Comparison of ENCODE assay signal across 13 cellular contexts in genomic region chr20:43945391-43946205, GRCh38. TPM values are rescaled to one million over a fixed set of nuclear protein-coding genes. Genes with fewer than 3 reads are reported as not detected.
DNase-seq lines count a peak whose midpoint lies in the region; ATAC-seq and TF ChIP-seq lines count a peak whose summit lies in the region.
"Had no signal": no experiment of that assay in that cellular context is flagged by ENCODE, and none has a peak within 500 bp of the region (broad histone marks: within the 10 kb centered on the region; RNA-seq: fewer than 3 reads in every experiment).

No MANE protein-coding gene starts in this region.

- H3K4me3 ChIP-seq in CD8-positive, alpha-beta T cell (ENCODE audit: low read depth, low read length): no peak overlapping the region
- H3K4me3 ChIP-seq in KMS-11 (IDR thresholded peaks at IDR 0.05; ENCODE audit: insufficient read depth, low read depth, low read length): no peak overlapping the region
- H3K4me3 ChIP-seq in neuronal stem cell (ENCODE audit: low read length in 2 of 2): no peak overlapping the region
- H3K4me3 ChIP-seq in Caco-2 (ENCODE audit: low read depth, low read length): no peak overlapping the region
- H3K4me3 ChIP-seq: K562 had no signal

- H3K18ac ChIP-seq in neuronal stem cell (ENCODE audit: low read length): peak overlapping the region; percentile 67

- no CpG with 5 or more reads among the region's 24 CpGs for WGBS in neuronal stem cell (ENCODE audit: extremely low coverage in 2 of 2, insufficient read length in 2 of 2, insufficient replicate concordance in 1 of 2), 2 donors

- intact Hi-C loops in CD8-positive, alpha-beta T cell (cut with DNase I, micrococcal nuclease): no loop called here
- intact Hi-C loops in Caco-2 (cut with micrococcal nuclease; ENCODE audit: unreplicated experiment): no loop called here

- H3K36me3 ChIP-seq in CD8-positive, alpha-beta T cell (ENCODE audit: insufficient read depth, low read length): no peaks in the 10 kb centered on the region
- H3K36me3 ChIP-seq in KMS-11 (ENCODE audit: insufficient read depth): no peaks in the 10 kb centered on the region
- H3K36me3 ChIP-seq in neuronal stem cell (replicated peaks in 1 of 2; ENCODE audit: control insufficient read depth in 2 of 2, insufficient read depth in 2 of 2, low read length in 2 of 2): no peaks in the 10 kb centered on the region
- no peaks in the 10 kb centered on the region for H3K36me3 ChIP-seq in Caco-2 (ENCODE audit: control insufficient read depth, insufficient read depth, low read length)
- H3K36me3 ChIP-seq: BE2C had no signal

- H3K27ac Mint-ChIP-seq in CD8-positive, alpha-beta T cell: no peak overlapping the region
- H3K27ac Mint-ChIP-seq in brain (peak overlapping the region in 4 of 5 experiments; percentile 60 to 88 (median 72)), Caco-2 (ENCODE audit: unreplicated experiment) (no peak overlapping the region)

- peak overlapping the region; percentile 35 for H3K4me3 Mint-ChIP-seq in CD8-positive, alpha-beta T cell
- H3K4me3 Mint-ChIP-seq in brain (no peak overlapping the region), Caco-2 (ENCODE audit: unreplicated experiment) (no peak overlapping the region)

- H3K79me1 ChIP-seq in neuronal stem cell (ENCODE audit: low read depth, low read length): no peaks in the 10 kb centered on the region

- peaks cover 68% of the 10 kb centered on the region for H3K4me1 ChIP-seq in CD8-positive, alpha-beta T cell (ENCODE audit: insufficient read depth, low read length)
- H3K4me1 ChIP-seq in KMS-11 (ENCODE audit: low read depth, poor library complexity, severe bottlenecking) (peaks cover 100% of the 10 kb centered on the region), neuronal stem cell (ENCODE audit: control insufficient read depth in 2 of 2, insufficient read depth in 1 of 2, low read depth in 1 of 2, low read length in 2 of 2) (peaks cover 0 to 5% of the 10 kb centered on the region in 2 donors), Caco-2 (no peaks in the 10 kb centered on the region)

- no peaks in the 10 kb centered on the region for H4K20me1 ChIP-seq in KMS-11 (ENCODE audit: insufficient read depth)

- H3K36me3 Mint-ChIP-seq in CD8-positive, alpha-beta T cell: no peaks in the 10 kb centered on the region
- no peaks in the 10 kb centered on the region for H3K36me3 Mint-ChIP-seq in brain
- no peaks in the 10 kb centered on the region for H3K36me3 Mint-ChIP-seq in Caco-2 (ENCODE audit: insufficient read depth, unreplicated experiment)

- no peak overlapping the region for H2BK15ac ChIP-seq in neuronal stem cell (ENCODE audit: low read length)

- no peak overlapping the region for H2BK12ac ChIP-seq in neuronal stem cell (ENCODE audit: low read length)

- H3K23ac ChIP-seq in neuronal stem cell (ENCODE audit: low read depth, low read length, poor library complexity): no peak overlapping the region

- no peak overlapping the region for H2BK120ac ChIP-seq in neuronal stem cell (ENCODE audit: low read depth, low read length)

- no peaks in the 10 kb centered on the region for H3K9me3 ChIP-seq in CD8-positive, alpha-beta T cell (ENCODE audit: low read length)
- H3K9me3 ChIP-seq in neuronal stem cell (replicated peaks in 1 of 2; ENCODE audit: control insufficient read depth in 2 of 2, insufficient read depth in 1 of 2, low read depth in 1 of 2, low read length in 2 of 2) (no peaks in the 10 kb centered on the region), Caco-2 (no peaks in the 10 kb centered on the region)
- H3K9me3 ChIP-seq: BE2C had no signal

- no peak overlapping the region for H3K27ac ChIP-seq in CD8-positive, alpha-beta T cell (ENCODE audit: low read depth, low read length)
- H3K27ac ChIP-seq in KMS-11 (no peak overlapping the region), neuronal stem cell (replicated peaks; ENCODE audit: low read length) (no peak overlapping the region)

- no peak for DNase-seq in CD8-positive, alpha-beta T cell
- no peak for DNase-seq in neuronal stem cell (ENCODE audit: low spot score)
- no peak for DNase-seq in NCI-H2171 (lab: John Stamatoyannopoulos, UW)
- DNase-seq in Caco-2: no peak
- DNase-seq: BE2C, NCI-H1105, NCI-H1694 treated with DMSO at 0.1 percent for 48 hours, NCI-H2171 treated with DMSO at 0.1 percent for 48 hours, SHP77 treated with DMSO at 0.1 percent for 48 hours had no signal

- H4K8ac ChIP-seq in neuronal stem cell (ENCODE audit: low read depth, low read length): no peak overlapping the region

- H3K4me2 ChIP-seq in KMS-11: peak overlapping the region; percentile 2; the same call in 1 of the 2 replicates
- no peak overlapping the region for H3K4me2 ChIP-seq in neuronal stem cell (ENCODE audit: insufficient read depth, low read length, poor library complexity, severe bottlenecking)

- H3K9me3 Mint-ChIP-seq in CD8-positive, alpha-beta T cell: no peaks in the 10 kb centered on the region
- H3K9me3 Mint-ChIP-seq in brain: no peaks in the 10 kb centered on the region
- no peaks in the 10 kb centered on the region for H3K9me3 Mint-ChIP-seq in Caco-2 (ENCODE audit: unreplicated experiment)

- H3K4ac ChIP-seq in neuronal stem cell (ENCODE audit: low read length): no peak overlapping the region

- no peak overlapping the region for H2AK5ac ChIP-seq in neuronal stem cell (ENCODE audit: low read depth, low read length)

- H3K27me3 ChIP-seq in CD8-positive, alpha-beta T cell (ENCODE audit: insufficient read depth, low read length): no peaks in the 10 kb centered on the region
- H3K27me3 ChIP-seq in KMS-11 (ENCODE audit: insufficient read depth, low read depth) (no peaks in the 10 kb centered on the region), neuronal stem cell (ENCODE audit: control insufficient read depth in 3 of 3, insufficient read depth in 3 of 3, low read depth in 1 of 3, low read length in 3 of 3) (peaks cover 0 to under 1% (median 0%) of the 10 kb centered on the region in 3 experiments), Caco-2 (replicated peaks; ENCODE audit: control insufficient read depth, insufficient read depth, low read length) (peaks cover under 1% of the 10 kb centered on the region; the same call in 1 of the 2 replicates)
- H3K27me3 ChIP-seq: BE2C had no signal

- peaks cover 89% of the 10 kb centered on the region for H3K4me1 Mint-ChIP-seq in CD8-positive, alpha-beta T cell (ENCODE audit: low read depth)
- H3K4me1 Mint-ChIP-seq in brain: peaks cover 71% of the 10 kb centered on the region
- H3K4me1 Mint-ChIP-seq in Caco-2 (ENCODE audit: low read depth, unreplicated experiment): no peaks in the 10 kb centered on the region

- no peak overlapping the region for H3K9ac ChIP-seq in KMS-11
- H3K9ac ChIP-seq in neuronal stem cell (ENCODE audit: low read depth, low read length, poor library complexity): no peak overlapping the region

- CTCF ChIA-PET in CD8-positive, alpha-beta T cell (lab: Charles Lee): interaction anchor here (1.0 to 1.1 kb wide), 2 partner anchors 9 to 196 kb away, joined by 3 read pairs; no protein-coding TSS in a partner anchor
- CTCF ChIA-PET in Caco-2 (lab: Charles Lee): no interaction called here

- no peak overlapping the region for H4K91ac ChIP-seq in neuronal stem cell (ENCODE audit: low read depth, low read length, poor library complexity)

- H3K27me3 Mint-ChIP-seq in CD8-positive, alpha-beta T cell (ENCODE audit: low read depth): peaks cover 14% of the 10 kb centered on the region
- H3K27me3 Mint-ChIP-seq in brain: peaks cover 3% of the 10 kb centered on the region
- H3K27me3 Mint-ChIP-seq in Caco-2 (ENCODE audit: insufficient read depth, unreplicated experiment): peaks cover 30% of the 10 kb centered on the region

- no peak overlapping the region for H2AFZ ChIP-seq in KMS-11 (ENCODE audit: low read depth)
- no peak overlapping the region for H2AFZ ChIP-seq in neuronal stem cell (ENCODE audit: low read length)

- H3K14ac ChIP-seq in neuronal stem cell (ENCODE audit: low read length): no peak overlapping the region

- TF ChIP-seq CTCF in CD8-positive, alpha-beta T cell (IDR thresholded peaks at IDR 0.05): no peak
- TF ChIP-seq CTCF in KMS-11 (conservative IDR thresholded peaks at IDR 0.05; ENCODE audit: low read depth, low read length) (no peak), brain (conservative IDR thresholded peaks at IDR 0.05) (no peak), Caco-2 (IDR thresholded peaks at IDR 0.05; ENCODE audit: insufficient read depth in 1 of 2, low read depth in 1 of 2, low read length in 1 of 2, severe bottlenecking in 1 of 2, unreplicated experiment in 1 of 2) (no peak)

- POLR2A ChIA-PET in CD8-positive, alpha-beta T cell (lab: Charles Lee): interaction anchor here (1.2 kb wide), 1 partner anchor 14 kb away, joined by 3 read pairs; no protein-coding TSS in a partner anchor
- POLR2A ChIA-PET in Caco-2 (lab: Charles Lee): interaction anchor here (0.7 kb wide), 1 partner anchor 462 kb away, joined by 3 read pairs; no protein-coding TSS in a partner anchor

- H3K79me2 ChIP-seq in KMS-11 (ENCODE audit: insufficient read depth, low read depth): peaks cover 79% of the 10 kb centered on the region

- ATAC-seq in CD8-positive, alpha-beta T cell: no peak
- ATAC-seq in HG02884 (IDR thresholded peaks at IDR 0.05; ENCODE audit: unreplicated experiment): no peak
- ATAC-seq: K562 had no signal

- no TSS peak for BruUV-seq in Caco-2 (replicated peaks; lab: Mats Ljungman, UMichigan)

- no peak overlapping the region for H2BK5ac ChIP-seq in neuronal stem cell (ENCODE audit: low read length)

RNA-seq across cellular contexts. Expression of gene TOX2, which starts 30.9 kb away (rescaled TPM):
- 1 to 10 TPM; 1.7 to 1.8 TPM for total RNA-seq in CD8-positive, alpha-beta T cell
- 39.5 TPM for polyA plus RNA-seq in brain (ENCODE audit: insufficient read depth, low read depth, low replicate concordance)
- polyA plus RNA-seq in neuronal stem cell (2013, experiment 1 of 2): 16.8 TPM
- polyA plus RNA-seq in neuronal stem cell (2013, experiment 2 of 2): 15.7 TPM
- total RNA-seq in Caco-2 (2022): not detected in 2 replicates
- total RNA-seq: K562 had no signal
- polyA plus RNA-seq: K562 had no signal

Comparison
In these comparisons a context has a peak if more than half of its experiments do, and no peak if none do; other contexts are left out.
1. H3K27ac Mint-ChIP-seq: peak in brain (4 of 5); none in CD8-positive, alpha-beta T cell (single experiment) and Caco-2 (single experiment).